ENCODE assay signal across 11 cellular contexts in genomic region chr10:128123853-128124252, GRCh38. TPM values are rescaled to one million over a fixed set of nuclear protein-coding genes. Genes with fewer than 3 reads are reported as not detected.
A peak's percentile ranks its signal among the peaks of the same experiment; 100 is the strongest.
DNase-seq lines count a peak whose midpoint lies in the region; TF ChIP-seq lines count a peak whose summit lies in the region.
"Had no signal": no experiment of that assay in that cellular context is flagged by ENCODE, and none has a peak within 500 bp of the region (broad histone marks: within the 10 kb centered on the region; RNA-seq: fewer than 3 reads in every experiment).

No MANE protein-coding gene starts in this region.

- POLR2A ChIA-PET in A673 (lab: Charles Lee; ENCODE audit: low non-redundant PET): no interaction called here

- no peak for DNase-seq in A673 (ENCODE audit: low spot score)
- DNase-seq in GM12865 (ENCODE audit: low read depth): no peak
- no peak for DNase-seq in SK-N-MC (ENCODE audit: low read depth, low spot score)
- DNase-seq in fibroblast of lung (ENCODE audit: low read depth in 2 of 2): no peak
- DNase-seq in GM10266 (ENCODE audit: extremely low spot score): no peak
- DNase-seq in adrenal gland: no peak
- no peak for DNase-seq in stimulated activated naive CD4-positive, alpha-beta T cell (lab: John Stamatoyannopoulos, UW)
- DNase-seq in NCI-H2029 (lab: John Stamatoyannopoulos, UW): no peak
- DNase-seq: activated CD4-positive, alpha-beta T cell treated with anti-CD3 and anti-CD28 coated beads for 1 hour; C1 segment of cervical spinal cord; NCI-H1694 had no signal

- peak overlapping the region; percentile 92 for H3K4me2 ChIP-seq in fibroblast of lung (ENCODE audit: extremely low read depth, insufficient read depth, low read length)

- H3K4me3 ChIP-seq in A673 (ENCODE audit: low read depth, low read length, poor library complexity, severe bottlenecking) (peak overlapping the region; percentile 97), GM12865 (ENCODE audit: low read depth, low read length) (peak overlapping the region; percentile 98), SK-N-MC (peak overlapping the region; percentile 82), fibroblast of lung (replicated peaks in 1 of 4; ENCODE audit: control extremely low read depth in 1 of 4, insufficient read depth in 1 of 4, low read depth in 3 of 4, low read length in 4 of 4) (peak overlapping the region; percentile 55 to 79 (median 63)), adrenal gland (no peak overlapping the region)

- H3K27me3 ChIP-seq in A673 (replicated peaks; ENCODE audit: insufficient read depth, low read depth, low read length, poor library complexity) (no peaks in the 10 kb centered on the region), fibroblast of lung (ENCODE audit: control insufficient read depth, insufficient read depth, low read length) (no peaks in the 10 kb centered on the region), adrenal gland (peaks cover 27% of the 10 kb centered on the region)

- no peak for TF ChIP-seq CTCF in A673 (conservative IDR thresholded peaks at IDR 0.05; ENCODE audit: low read depth, low read length)
- TF ChIP-seq CTCF in GM12865 (IDR thresholded peaks at IDR 0.05; ENCODE audit: insufficient read depth, low read depth, low read length, missing control alignments): no peak
- TF ChIP-seq CTCF in fibroblast of lung (conservative IDR thresholded peaks at IDR 0.05 in 1 of 2, IDR thresholded peaks at IDR 0.05 in 1 of 2; ENCODE audit: low read depth in 1 of 2, low read length in 2 of 2): no peak
- no peak for TF ChIP-seq CTCF in GM10266 (IDR thresholded peaks at IDR 0.05; ENCODE audit: control insufficient read depth, insufficient read depth, low read depth, missing control alignments)
- TF ChIP-seq CTCF in adrenal gland (IDR thresholded peaks at IDR 0.05): no peak

- H3K27ac ChIP-seq in A673 (ENCODE audit: low read depth, low read length, poor library complexity, severe bottlenecking): no peak overlapping the region
- no peak overlapping the region for H3K27ac ChIP-seq in SK-N-MC
- H3K27ac ChIP-seq in fibroblast of lung (ENCODE audit: insufficient read depth, low read length): no peak overlapping the region
- H3K27ac ChIP-seq in adrenal gland: no peak overlapping the region

- peak overlapping the region; percentile 67 for H2AFZ ChIP-seq in fibroblast of lung (ENCODE audit: low read length)

- no peaks in the 10 kb centered on the region for H3K9me3 ChIP-seq in A673 (ENCODE audit: low read depth, low read length, poor library complexity, severe bottlenecking)
- no peaks in the 10 kb centered on the region for H3K9me3 ChIP-seq in SK-N-MC (ENCODE audit: low read depth, low read length)
- no peaks in the 10 kb centered on the region for H3K9me3 ChIP-seq in fibroblast of lung (ENCODE audit: control insufficient read depth, insufficient read depth, low read depth, low read length)
- H3K9me3 ChIP-seq in adrenal gland (replicated peaks in 1 of 3): no peaks in the 10 kb centered on the region

- H3K9ac ChIP-seq in SK-N-MC (ENCODE audit: insufficient read length) (no peak overlapping the region), fibroblast of lung (ENCODE audit: insufficient read depth, low read length) (no peak overlapping the region)

- peaks cover 62% of the 10 kb centered on the region for H3K36me3 ChIP-seq in A673 (ENCODE audit: insufficient read depth, low read length, poor library complexity, severe bottlenecking)
- H3K36me3 ChIP-seq in SK-N-MC (ENCODE audit: insufficient read depth, low read length): peaks cover 52% of the 10 kb centered on the region
- H3K36me3 ChIP-seq in fibroblast of lung (ENCODE audit: control insufficient read depth, insufficient read depth, low read length): no peaks in the 10 kb centered on the region
- no peaks in the 10 kb centered on the region for H3K36me3 ChIP-seq in adrenal gland (replicated peaks in 1 of 2)

- no peaks in the 10 kb centered on the region for H4K20me1 ChIP-seq in fibroblast of lung (ENCODE audit: control insufficient read depth, extremely low read depth, insufficient read depth, low read length)

- no TSS peak for BruUV-seq in A673 (replicated peaks; lab: Mats Ljungman, UMichigan)

- H3K4me1 ChIP-seq in A673 (ENCODE audit: insufficient read depth, low read length, poor library complexity, severe bottlenecking) (peaks cover 15% of the 10 kb centered on the region), fibroblast of lung (ENCODE audit: control insufficient read depth, extremely low read depth, insufficient read depth, low read length) (peaks cover 3% of the 10 kb centered on the region), adrenal gland (replicated peaks in 1 of 2) (peaks cover 0 to 7% of the 10 kb centered on the region in 2 donors)

- peaks cover 67% of the 10 kb centered on the region for H3K79me2 ChIP-seq in fibroblast of lung (ENCODE audit: control insufficient read depth, insufficient read depth, low read length)

- CTCF ChIA-PET in A673 (lab: Charles Lee): no interaction called here

- intact Hi-C loops in A673 (cut with micrococcal nuclease; ENCODE audit: unreplicated experiment) (no loop called here), adrenal gland (cut with DNase I) (no loop called here)

- no peak for TF ChIP-seq POLR2A in adrenal gland (IDR thresholded peaks at IDR 0.05)

RNA-seq across cellular contexts. Expression of gene MKI67, which starts 2.4 kb away (rescaled TPM):
- total RNA-seq in A673 (2021) (242 and 249 TPM in 2 replicates), fibroblast of lung (0.26 and 4.3 TPM in 2 replicates), adrenal gland (1 to 10 TPM; 1.5 to 5.7 (median 3.6) TPM)
- polyA plus RNA-seq in fibroblast of lung (6.4 and 24.8 TPM in 2 replicates), adrenal gland (1 to 10 TPM in 1 of 3 donors, under 1 TPM in 2; 0.30 to 2.4 (median 0.40) TPM)
- polyA plus RNA-seq in fibroblast of lung (2012): 8.1 and 24.3 TPM in 2 replicates
- polyA minus RNA-seq in fibroblast of lung (ENCODE audit: low replicate concordance): 5.0 and 18.7 TPM in 2 replicates

Comparison
In these comparisons a context has a peak if more than half of its experiments do, and no peak if none do; other contexts are left out.
1. H3K4me3 ChIP-seq: peak in A673 (single experiment), GM12865 (single experiment), SK-N-MC (single experiment) and fibroblast of lung (4 of 4); none in adrenal gland (0 of 4).
2. RNA of gene MKI67, which starts 2.4 kb away (total RNA-seq): 242 to 249 TPM in A673; 0.26 to 4.3 TPM in fibroblast of lung and 1.5 to 5.7 TPM in adrenal gland; every median in the first group is over 10 times any median in the second.